In the genomic region with DNA sequence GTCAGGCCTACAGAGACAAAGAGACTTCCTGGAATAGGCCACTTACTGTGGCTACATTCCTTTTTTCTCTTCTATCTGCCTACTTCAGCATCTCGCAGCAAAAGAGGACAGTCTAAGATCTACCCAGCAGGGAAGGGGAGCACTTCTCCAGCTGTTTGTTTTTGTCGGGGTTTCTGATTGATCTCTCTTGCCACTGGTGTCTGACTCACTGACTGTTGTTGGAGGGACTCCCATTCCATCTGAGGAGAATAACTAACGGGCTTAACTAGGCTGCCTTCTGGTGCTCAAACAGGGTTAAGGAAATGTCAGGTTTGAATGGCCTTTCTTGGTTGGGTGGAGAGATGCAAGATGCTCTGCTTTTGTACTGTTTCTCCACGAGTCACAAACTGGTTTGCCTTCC, we compare ENCODE assay signal across 22 cellular contexts.
DNase-seq lines count a peak whose midpoint lies in the region; FAIRE-seq and TF ChIP-seq lines count a peak whose summit lies in the region.
"Had no signal": no experiment of that assay in that cellular context is flagged by ENCODE, and none has a peak within 500 bp of the region (broad histone marks: within the 10 kb centered on the region; RNA-seq: fewer than 3 reads in every experiment).

No MANE protein-coding gene starts in this region.

- peak; percentile 69 for FAIRE-seq in astrocyte (lab: Jason Lieb, UNC)
- FAIRE-seq: pancreas had no signal

- intact Hi-C loops in MCF 10A (cut with micrococcal nuclease) (no loop called here), breast epithelium (cut with DNase I; ENCODE audit: low total_unique reads) (no loop called here), esophagus muscularis mucosa (cut with DNase I) (no loop called here)

- TF ChIP-seq EP300 in esophagus muscularis mucosa (IDR thresholded peaks at IDR 0.05), result no peak

- H3K4me3 ChIP-seq in breast epithelium, result no peak overlapping the region
- H3K4me3 ChIP-seq in astrocyte (ENCODE audit: insufficient read depth, low read depth, low read length), result no peak overlapping the region
- no peak overlapping the region for H3K4me3 ChIP-seq in fibroblast of villous mesenchyme (ENCODE audit: low read depth, low read length)
- H3K4me3 ChIP-seq in esophagus muscularis mucosa, result no peak overlapping the region
- H3K4me3 ChIP-seq: pancreas, transverse colon had no signal

- TF ChIP-seq CTCF in MCF 10A (IDR thresholded peaks at IDR 0.05; ENCODE audit: unreplicated experiment), result no peak
- TF ChIP-seq CTCF in breast epithelium (IDR thresholded peaks at IDR 0.05), result no peak
- no peak for TF ChIP-seq CTCF in astrocyte (IDR thresholded peaks at IDR 0.05; ENCODE audit: insufficient read depth, low read depth, low read length)
- no peak for TF ChIP-seq CTCF in fibroblast of villous mesenchyme (IDR thresholded peaks at IDR 0.05; ENCODE audit: insufficient read depth, low read depth, low read length)
- no peak for TF ChIP-seq CTCF in esophagus muscularis mucosa (IDR thresholded peaks at IDR 0.05)

- no peaks in the 10 kb centered on the region for H4K20me1 ChIP-seq in astrocyte (ENCODE audit: insufficient read depth, low read length)

- no peaks in the 10 kb centered on the region for H3K4me1 ChIP-seq in breast epithelium
- no peaks in the 10 kb centered on the region for H3K4me1 ChIP-seq in astrocyte (ENCODE audit: insufficient read depth, low read length)
- H3K4me1 ChIP-seq in esophagus muscularis mucosa, result no peaks in the 10 kb centered on the region
- H3K4me1 ChIP-seq: pancreas, transverse colon had no signal

- BruUV-seq in MCF 10A (replicated peaks; lab: Mats Ljungman, UMichigan), result no TSS peak

- H3K9me3 ChIP-seq in breast epithelium (peaks cover 0 to 9% of the 10 kb centered on the region in 2 donors), astrocyte (ENCODE audit: insufficient read depth, low read depth, low read length) (no peaks in the 10 kb centered on the region), esophagus muscularis mucosa (peaks cover 0 to 9% (median 0%) of the 10 kb centered on the region in 4 donors)
- H3K9me3 ChIP-seq: pancreas, transverse colon had no signal

- TF ChIP-seq POLR2A in breast epithelium (IDR thresholded peaks at IDR 0.05), result no peak
- no peak for TF ChIP-seq POLR2A in esophagus muscularis mucosa (IDR thresholded peaks at IDR 0.05; ENCODE audit: low read depth)

- no peak overlapping the region for H3K4me3 Mint-ChIP-seq in MCF 10A (ENCODE audit: unreplicated experiment)
- no peak overlapping the region for H3K4me3 Mint-ChIP-seq in astrocyte (ENCODE audit: unreplicated experiment)
- H3K4me3 Mint-ChIP-seq: activated CD4-positive, alpha-beta T cell treated with anti-CD3 and anti-CD28 coated beads, Interleukin-2, amount 10 ng/mL, durations not matched to agents 24 days and 14 days; CD14-positive monocyte; memory B cell; natural killer cell treated with Interleukin-12 subunit alpha and Interleukin-12 subunit beta and Interleukin-15 and Interleukin-18, amount 100 ng/mL, for 72 hours had no signal

- H3K36me3 Mint-ChIP-seq in MCF 10A (ENCODE audit: insufficient read depth, unreplicated experiment), result no peaks in the 10 kb centered on the region
- no peaks in the 10 kb centered on the region for H3K36me3 Mint-ChIP-seq in astrocyte (ENCODE audit: low read depth, unreplicated experiment)
- H3K36me3 Mint-ChIP-seq: CD14-positive monocyte; memory B cell; natural killer cell treated with Interleukin-12 subunit alpha and Interleukin-12 subunit beta and Interleukin-15 and Interleukin-18, amount 100 ng/mL, for 72 hours had no signal

- H3K27ac Mint-ChIP-seq in MCF 10A (ENCODE audit: low read depth, unreplicated experiment) (no peak overlapping the region), astrocyte (ENCODE audit: unreplicated experiment) (no peak overlapping the region)
- H3K27ac Mint-ChIP-seq: activated CD4-positive, alpha-beta T cell treated with anti-CD3 and anti-CD28 coated beads, Interleukin-2, amount 10 ng/mL, durations not matched to agents 24 days and 14 days; CD14-positive monocyte; memory B cell; natural killer cell treated with Interleukin-12 subunit alpha and Interleukin-12 subunit beta and Interleukin-15 and Interleukin-18, amount 100 ng/mL, for 72 hours had no signal

- H3K27ac ChIP-seq in breast epithelium (no peak overlapping the region), astrocyte (ENCODE audit: low read depth, low read length) (no peak overlapping the region), esophagus muscularis mucosa (replicated peaks in 1 of 4) (no peak overlapping the region)
- H3K27ac ChIP-seq: pancreas, transverse colon had no signal

- no peak overlapping the region for H2AFZ ChIP-seq in astrocyte (ENCODE audit: low read depth, low read length)

- peaks cover 90% of the 10 kb centered on the region for H3K27me3 Mint-ChIP-seq in MCF 10A (ENCODE audit: insufficient read depth, unreplicated experiment)
- H3K27me3 Mint-ChIP-seq in astrocyte (ENCODE audit: low read depth, unreplicated experiment), result peaks cover 4% of the 10 kb centered on the region

- peak overlapping the region; percentile 11 for H3K4me2 ChIP-seq in astrocyte (ENCODE audit: low read length)

- H3K9me3 Mint-ChIP-seq in MCF 10A (ENCODE audit: unreplicated experiment) (peaks cover 8% of the 10 kb centered on the region), astrocyte (ENCODE audit: unreplicated experiment) (peaks cover 3% of the 10 kb centered on the region)
- H3K9me3 Mint-ChIP-seq: activated CD4-positive, alpha-beta T cell treated with anti-CD3 and anti-CD28 coated beads, Interleukin-2, amount 10 ng/mL, durations not matched to agents 24 days and 14 days; memory B cell; natural killer cell treated with Interleukin-12 subunit alpha and Interleukin-12 subunit beta and Interleukin-15 and Interleukin-18, amount 100 ng/mL, for 72 hours had no signal

- no peaks in the 10 kb centered on the region for H3K79me2 ChIP-seq in astrocyte (ENCODE audit: insufficient read depth, low read length)

- DNase-seq in MCF 10A (ENCODE audit: unreplicated experiment) (peak; percentile 22), breast epithelium (ENCODE audit: low spot score in 2 of 2) (no peak), astrocyte (ENCODE audit: low read depth) (peak; percentile 50), fibroblast of villous mesenchyme (ENCODE audit: low read depth) (peak; percentile 3), GDM1 (lab: John Stamatoyannopoulos, UW) (no peak), esophagus muscularis mucosa (ENCODE audit: extremely low spot score) (no peak), Ammon's horn (ENCODE audit: low spot score) (no peak)
- no peak for DNase-seq in activated CD4-positive, alpha-beta T cell treated with anti-CD3 and anti-CD28 coated beads, Interleukin-2, amount 50 U/mL, for 1 hour
- DNase-seq: 8988T; activated CD4-positive, alpha-beta T cell treated with anti-CD3 and anti-CD28 coated beads, Interleukin-2, amount 10 ng/mL, durations not matched to agents 24 days and 14 days; activated CD8-positive, alpha-beta memory T cell treated with anti-CD3 and anti-CD28 coated beads, Interleukin-2, amount 50 U/mL, for 48 hours; activated effector memory CD4-positive, alpha-beta T cell treated with anti-CD3 and anti-CD28 coated beads, Interleukin-2, amount 50 U/mL, for 16 hours; amygdala; effector CD8-positive, alpha-beta T cell; NCI-H1092 treated with DMSO at 0.1 percent for 48 hours; NCI-H510A treated with DMSO at 0.1 percent for 48 hours; pancreas; stimulated activated naive CD8-positive, alpha-beta T cell treated with anti-CD3 and anti-CD28 coated beads, Interleukin-15, Interleukin-2, amounts not matched to agents 100 U/mL and 50 U/mL, for 24 hours; transverse colon had no signal

- H3K36me3 ChIP-seq in breast epithelium (no peaks in the 10 kb centered on the region), astrocyte (ENCODE audit: insufficient read depth, low read length) (no peaks in the 10 kb centered on the region), esophagus muscularis mucosa (no peaks in the 10 kb centered on the region)
- H3K36me3 ChIP-seq: pancreas, transverse colon had no signal

- CTCF ChIA-PET in MCF 10A (lab: Yijun Ruan, JAX), result interaction anchor here (0.8 kb wide), 1 partner anchor 95 kb away, joined by 3 read pairs; no protein-coding TSS in a partner anchor

- no peak overlapping the region for H3K9ac ChIP-seq in astrocyte (ENCODE audit: low read length)

- POLR2A ChIA-PET in MCF 10A (lab: Yijun Ruan, JAX), result no interaction called here

- H3K27me3 ChIP-seq in breast epithelium (peaks cover 0 to 27% of the 10 kb centered on the region in 2 donors), astrocyte (ENCODE audit: insufficient read depth, low read length) (no peaks in the 10 kb centered on the region), esophagus muscularis mucosa (no peaks in the 10 kb centered on the region)
- H3K27me3 ChIP-seq: pancreas, transverse colon had no signal

- 51% methylated on average over 4 of the region's 4 CpGs for WGBS in esophagus muscularis mucosa

- H3K4me1 Mint-ChIP-seq in MCF 10A (ENCODE audit: insufficient read depth, unreplicated experiment) (no peaks in the 10 kb centered on the region), astrocyte (ENCODE audit: low read depth, unreplicated experiment) (peaks cover 3% of the 10 kb centered on the region)
- H3K4me1 Mint-ChIP-seq: activated CD4-positive, alpha-beta T cell treated with anti-CD3 and anti-CD28 coated beads, Interleukin-2, amount 10 ng/mL, durations not matched to agents 24 days and 14 days; CD14-positive monocyte; memory B cell had no signal

Comparison
In these comparisons a context has a peak if more than half of its experiments do, and no peak if none do; other contexts are left out.
1. DNase-seq: peak in MCF 10A (single experiment), astrocyte (single experiment) and fibroblast of villous mesenchyme (single experiment); none in breast epithelium (0 of 2), GDM1 (single experiment), esophagus muscularis mucosa (single experiment), Ammon's horn (single experiment) and activated CD4-positive, alpha-beta T cell treated with anti-CD3 and anti-CD28 coated beads, Interleukin-2, amount 50 U/mL, for 1 hour (single experiment).